In the genomic region with DNA sequence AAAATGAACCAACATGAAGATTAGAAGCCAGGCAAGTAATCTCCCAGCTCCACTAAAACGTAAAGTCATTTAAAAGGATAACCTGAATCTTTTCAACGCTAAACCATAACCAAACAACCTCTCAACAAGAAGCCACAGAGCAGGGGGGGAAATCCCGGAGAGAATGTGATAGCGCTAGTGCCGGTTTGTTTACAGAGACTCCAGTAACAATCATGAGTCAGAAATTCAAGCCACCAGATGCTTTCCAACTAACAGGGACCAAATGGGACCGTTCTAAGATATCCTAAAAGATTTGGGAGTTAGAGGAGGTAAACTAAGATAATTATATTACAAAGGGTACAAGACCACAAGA, we compare ENCODE assay signal across 8 cellular contexts. TPM values are rescaled to one million over a fixed set of nuclear protein-coding genes. Genes with fewer than 3 reads are reported as not detected.
DNase-seq lines count a peak whose midpoint lies in the region; ATAC-seq, FAIRE-seq and TF ChIP-seq lines count a peak whose summit lies in the region.

No MANE protein-coding gene starts in this region.

- no peaks in the 10 kb centered on the region for H3K27me3 Mint-ChIP-seq in activated CD4-positive, alpha-beta memory T cell treated with anti-CD3 and anti-CD28 coated beads, Interleukin-2, amount 10 ng/mL, durations not matched to agents 7 days and 5 days

- no peak overlapping the region for H2BK120ac ChIP-seq in H1 (replicated peaks; ENCODE audit: low read depth, low read length)

- H3K4me1 ChIP-seq in H1 (replicated peaks in 1 of 4; ENCODE audit: control insufficient read depth in 3 of 4, insufficient read depth in 4 of 4, low read length in 3 of 4) (peaks cover 2 to 13% (median 5%) of the 10 kb centered on the region in 4 experiments; a peak in 6 of 7 replicates), mononuclear cell (ENCODE audit: insufficient read depth, low read length) (peaks cover 33% of the 10 kb centered on the region)

- peak overlapping the region; percentile 100 for H2BK5ac ChIP-seq in H1 (ENCODE audit: low read depth, low read length)

- no peaks in the 10 kb centered on the region for H4K20me1 ChIP-seq in H1 (replicated peaks in 1 of 2; ENCODE audit: control insufficient read depth in 1 of 2, insufficient read depth in 2 of 2, low read length in 2 of 2)

- peaks cover 5 to 54% of the 10 kb centered on the region in 2 experiments; a peak in 3 of 4 replicates for H3K79me2 ChIP-seq in H1 (ENCODE audit: control insufficient read depth in 1 of 2, insufficient read depth in 2 of 2, low read length in 2 of 2)

- H2AK5ac ChIP-seq in H1 (ENCODE audit: low read depth, low read length), result no peak overlapping the region; the same call in 1 of the 2 replicates

- peak overlapping the region; percentile 94 for H4K91ac ChIP-seq in H1 (replicated peaks; ENCODE audit: insufficient read length, low read length)

- peak overlapping the region; percentile 96 to 99 (median 98) for H3K9ac ChIP-seq in H1 (replicated peaks in 1 of 4; ENCODE audit: extremely low read depth in 1 of 4, low read depth in 3 of 4, low read length in 3 of 4)

- TF ChIP-seq POLR2A in H1 (IDR thresholded peaks at IDR 0.05; ENCODE audit: control extremely low read depth in 1 of 2, low read depth in 2 of 2, low read length in 2 of 2), result no peak

- H3K4me3 ChIP-seq in H1 (ENCODE audit: extremely low read depth in 1 of 4, insufficient read depth in 2 of 4, low read depth in 3 of 4, low read length in 4 of 4), result peak overlapping the region; percentile 91 to 99 (median 96)
- H3K4me3 ChIP-seq in mononuclear cell (ENCODE audit: low read length), result peak overlapping the region; percentile 99

- H3K27me3 ChIP-seq in H1 (replicated peaks in 1 of 4; ENCODE audit: control insufficient read depth in 3 of 4, extremely low read depth in 1 of 4, insufficient read depth in 3 of 4, low read length in 3 of 4) (no peaks in the 10 kb centered on the region), mononuclear cell (ENCODE audit: insufficient read depth, low read length) (no peaks in the 10 kb centered on the region)

- H3K9me3 ChIP-seq in H1 (ENCODE audit: insufficient read depth in 2 of 2, low read depth in 1 of 2, low read length in 1 of 2) (no peaks in the 10 kb centered on the region), mononuclear cell (ENCODE audit: low read depth, low read length) (no peaks in the 10 kb centered on the region)

- H3K4me1 Mint-ChIP-seq in activated CD4-positive, alpha-beta memory T cell treated with anti-CD3 and anti-CD28 coated beads, Interleukin-2, amount 10 ng/mL, durations not matched to agents 7 days and 5 days, result peaks cover 54% of the 10 kb centered on the region

- H2BK12ac ChIP-seq in H1 (ENCODE audit: low read depth, low read length), result peak overlapping the region; percentile 95; the same call in 1 of the 2 replicates

- H2AFZ ChIP-seq in H1 (ENCODE audit: low read length), result no peak overlapping the region; the same call in 1 of the 2 replicates

- no peak for TF ChIP-seq RAD21 in H1 (IDR thresholded peaks at IDR 0.05 in 1 of 2, conservative IDR thresholded peaks at IDR 0.05 in 1 of 2; ENCODE audit: low read depth in 2 of 2, low read length in 2 of 2)

- H3K79me1 ChIP-seq in H1 (ENCODE audit: low read depth, low read length), result no peaks in the 10 kb centered on the region; the same call in 1 of the 2 replicates

- H3K27ac Mint-ChIP-seq in activated CD4-positive, alpha-beta memory T cell treated with anti-CD3 and anti-CD28 coated beads, Interleukin-2, amount 10 ng/mL, durations not matched to agents 7 days and 5 days, result peak overlapping the region; percentile 99

- no peaks in the 10 kb centered on the region for H3K36me3 ChIP-seq in H1 (ENCODE audit: control insufficient read depth in 2 of 4, insufficient read depth in 4 of 4, low read length in 3 of 4)

- H4K5ac ChIP-seq in H1 (ENCODE audit: insufficient read length, low read depth, low read length), result peak overlapping the region; percentile 95

- H3K4me2 ChIP-seq in H1 (ENCODE audit: insufficient read depth in 1 of 2, low read depth in 2 of 2, low read length in 2 of 2), result peak overlapping the region; percentile 65 to 89

- 4% methylated on average over 6 of the region's 6 CpGs; no CpG with 5 or more reads in 1 of the 2 experiments for WGBS in H1 (ENCODE audit: extremely low coverage in 1 of 2, insufficient coverage in 1 of 2, insufficient read length in 1 of 2, insufficient replicate concordance in 2 of 2, low coverage in 1 of 2, low lambda C conversion rate in 2 of 2, missing lambda C conversion rate in 1 of 2), 2 experiments

- FAIRE-seq in H1 (lab: Jason Lieb, UNC), result no peak

- no peak for TF ChIP-seq EP300 in H1 (IDR thresholded peaks at IDR 0.05; ENCODE audit: borderline replicate concordance in 1 of 2, low read depth in 2 of 2, low read length in 2 of 2)

- H3K18ac ChIP-seq in H1 (ENCODE audit: extremely low read depth, low read length), result no peak overlapping the region; the same call in 1 of the 2 replicates

- DNase-seq in EL (peak; percentile 84), NCI-H2171 (lab: John Stamatoyannopoulos, UW) (peak; percentile 28), H1 (ENCODE audit: low read depth in 1 of 2, low spot score in 2 of 2) (no peak), GOT3 (lab: John Stamatoyannopoulos, UW) (no peak)
- DNase-seq in activated CD4-positive, alpha-beta memory T cell treated with anti-CD3 and anti-CD28 coated beads, Interleukin-2, amount 10 ng/mL, durations not matched to agents 7 days and 5 days, result peak; percentile 79
- DNase-seq in stimulated activated CD8-positive, alpha-beta memory T cell treated with anti-CD3 and anti-CD28 coated beads, Interleukin-7, amount 100 ng/mL, for 4 hours (ENCODE audit: low read depth in 2 of 2), result peak; percentile 60 to 68

- no peak overlapping the region for H3K23ac ChIP-seq in H1 (ENCODE audit: insufficient read length)

- peak overlapping the region; percentile 92 for H3K4me3 Mint-ChIP-seq in activated CD4-positive, alpha-beta memory T cell treated with anti-CD3 and anti-CD28 coated beads, Interleukin-2, amount 10 ng/mL, durations not matched to agents 7 days and 5 days

- peak overlapping the region; percentile 96 for H3K56ac ChIP-seq in H1 (replicated peaks; ENCODE audit: insufficient read length, low read depth, low read length)

- POLR2A ChIA-PET in activated CD4-positive, alpha-beta memory T cell treated with anti-CD3 and anti-CD28 coated beads, Interleukin-2, amount 10 ng/mL, durations not matched to agents 7 days and 5 days (lab: Charles Lee), result interaction anchor here (0.7 to 4.7 kb wide), 21 partner anchors 10 to 1252 kb away, joined by 3 to 89 read pairs (median 5); partner anchors contain the start of genes COPA, IFI16, IGSF8 and NCSTN
- POLR2A ChIA-PET in H1 (lab: Charles Lee; ENCODE audit: partially characterized antibody), result interaction anchor here (0.7 to 7.6 kb wide), 19 partner anchors 9 to 414 kb away, joined by 3 to 58 read pairs (median 5); partner anchors contain the start of genes IGSF8 and PEX19

- peak overlapping the region; percentile 99; the same call in 1 of the 2 replicates for H4K8ac ChIP-seq in H1 (ENCODE audit: extremely low read depth, insufficient read depth, low read length)

- peaks cover 21% of the 10 kb centered on the region for H3K36me3 Mint-ChIP-seq in activated CD4-positive, alpha-beta memory T cell treated with anti-CD3 and anti-CD28 coated beads, Interleukin-2, amount 10 ng/mL, durations not matched to agents 7 days and 5 days (ENCODE audit: low read depth)

- no peak overlapping the region for H2BK15ac ChIP-seq in H1 (ENCODE audit: low read length)

- no peak overlapping the region for H3K14ac ChIP-seq in H1 (ENCODE audit: insufficient read length)

- no peak overlapping the region for H2BK20ac ChIP-seq in H1 (ENCODE audit: low read length)

- H3K23me2 ChIP-seq in H1 (ENCODE audit: low read depth, low read length), result 0 out of 2 replicates have a peak, but pooled peaks cover 2% of the 10 kb centered on the region

- peak overlapping the region; percentile 97 for H3K27ac ChIP-seq in H1 (ENCODE audit: low read depth, low read length)

- CTCF ChIA-PET in activated CD4-positive, alpha-beta memory T cell treated with anti-CD3 and anti-CD28 coated beads, Interleukin-2, amount 10 ng/mL, durations not matched to agents 7 days and 5 days (lab: Charles Lee), result interaction anchor here (0.5 to 5.0 kb wide), 6 partner anchors 9 to 184 kb away, joined by 3 to 42 read pairs (median 7); partner anchors contain the start of gene NCSTN
- CTCF ChIA-PET in H1 (lab: Charles Lee; ENCODE audit: partially characterized antibody), result interaction anchor here (0.9 to 4.2 kb wide), 5 partner anchors 9 to 151 kb away, joined by 3 to 28 read pairs (median 3); no protein-coding TSS in a partner anchor

- TF ChIP-seq CTCF in H1 (IDR thresholded peaks at IDR 0.05; ENCODE audit: control extremely low read depth in 1 of 3, insufficient read depth in 1 of 3, low read depth in 1 of 3, low read length in 3 of 3), result no peak

- ATAC-seq in HG02623 (IDR thresholded peaks at IDR 0.05; ENCODE audit: unreplicated experiment), result peak; percentile 23

- no peaks in the 10 kb centered on the region for H3K9me3 Mint-ChIP-seq in activated CD4-positive, alpha-beta memory T cell treated with anti-CD3 and anti-CD28 coated beads, Interleukin-2, amount 10 ng/mL, durations not matched to agents 7 days and 5 days

- H3K4ac ChIP-seq in H1 (replicated peaks; ENCODE audit: insufficient read length, low read depth, low read length), result peak overlapping the region; percentile 5

RNA-seq across cellular contexts. Expression of gene DCAF8, which starts 0.8 kb away (rescaled TPM):
- total RNA-seq in activated CD4-positive, alpha-beta memory T cell treated with anti-CD3 and anti-CD28 coated beads, Interleukin-2, amount 10 ng/mL, durations not matched to agents 7 days and 5 days, result 100 to 1,000 TPM; 123 to 125 TPM
- total RNA-seq in H1 (2021; fragmentation: NEBNext Ultra II Directional; extraction: Animal tissue kit (Norgen Biotek cat#: 25700)), result 110 and 113 TPM in 2 replicates
- 68.2 and 86.3 TPM in 2 replicates for polyA plus RNA-seq in H1 (2011; rRNA removed)
- 109 TPM for polyA plus RNA-seq in H1 (2011; cell fraction: cytosol; rRNA removed)
- 282 TPM for polyA plus RNA-seq in H1 (2011; cell fraction: nucleus; rRNA removed)
- polyA plus RNA-seq in H1 (2012, experiment 1 of 2), result 108 to 124 TPM (median 115 TPM) in 4 replicates
- 31.3 TPM for polyA plus RNA-seq in H1 (2012, experiment 2 of 2)
- 82.1 TPM for polyA plus RNA-seq in H1 (2013, experiment 1 of 2)
- polyA plus RNA-seq in H1 (2013, experiment 2 of 2), result 76.5 TPM
- 111 and 133 TPM in 2 replicates for polyA minus RNA-seq in H1 (2011; rRNA and poly(A)+ RNA removed)
- polyA minus RNA-seq in H1 (2011; cell fraction: cytosol; rRNA and poly(A)+ RNA removed), result 66.3 TPM
- polyA minus RNA-seq in H1 (2011; cell fraction: nucleus; rRNA and poly(A)+ RNA removed), result 167 TPM
- total RNA-seq in mononuclear cell, result 115 TPM

RNA-seq across cellular contexts. Expression of gene PEX19, which starts 23.4 kb away (rescaled TPM):
- 10 to 100 TPM; 53.8 to 60.8 TPM for total RNA-seq in activated CD4-positive, alpha-beta memory T cell treated with anti-CD3 and anti-CD28 coated beads, Interleukin-2, amount 10 ng/mL, durations not matched to agents 7 days and 5 days
- total RNA-seq in H1 (2021; fragmentation: NEBNext Ultra II Directional; extraction: Animal tissue kit (Norgen Biotek cat#: 25700)), result 80.2 TPM in 2 replicates
- 36.4 and 50.4 TPM in 2 replicates for polyA plus RNA-seq in H1 (2011; rRNA removed)
- polyA plus RNA-seq in H1 (2011; cell fraction: cytosol; rRNA removed), result 48.4 TPM
- 35.9 TPM for polyA plus RNA-seq in H1 (2011; cell fraction: nucleus; rRNA removed)
- 55.8 to 63.3 TPM (median 57.7 TPM) in 4 replicates for polyA plus RNA-seq in H1 (2012, experiment 1 of 2)
- 34.3 TPM for polyA plus RNA-seq in H1 (2012, experiment 2 of 2)
- 33.4 TPM for polyA plus RNA-seq in H1 (2013, experiment 1 of 2)
- polyA plus RNA-seq in H1 (2013, experiment 2 of 2), result 32.0 TPM
- polyA minus RNA-seq in H1 (2011; rRNA and poly(A)+ RNA removed), result 76.8 and 97.3 TPM in 2 replicates
- 28.8 TPM for polyA minus RNA-seq in H1 (2011; cell fraction: cytosol; rRNA and poly(A)+ RNA removed)
- polyA minus RNA-seq in H1 (2011; cell fraction: nucleus; rRNA and poly(A)+ RNA removed), result 69.6 TPM
- 36.2 TPM for total RNA-seq in mononuclear cell

RNA-seq across cellular contexts. Expression of gene PEA15, which starts 56.3 kb away (rescaled TPM):
- total RNA-seq in activated CD4-positive, alpha-beta memory T cell treated with anti-CD3 and anti-CD28 coated beads, Interleukin-2, amount 10 ng/mL, durations not matched to agents 7 days and 5 days, result 10 to 100 TPM; 38.2 to 39.3 TPM
- total RNA-seq in H1 (2021; fragmentation: NEBNext Ultra II Directional; extraction: Animal tissue kit (Norgen Biotek cat#: 25700)), result 75.1 and 78.8 TPM in 2 replicates
- 68.2 and 71.3 TPM in 2 replicates for polyA plus RNA-seq in H1 (2011; rRNA removed)
- polyA plus RNA-seq in H1 (2011; cell fraction: cytosol; rRNA removed), result 97.2 TPM
- 65.2 TPM for polyA plus RNA-seq in H1 (2011; cell fraction: nucleus; rRNA removed)
- 56.1 to 71.9 TPM (median 69.0 TPM) in 4 replicates for polyA plus RNA-seq in H1 (2012, experiment 1 of 2)
- 67.9 TPM for polyA plus RNA-seq in H1 (2012, experiment 2 of 2)
- polyA plus RNA-seq in H1 (2013, experiment 1 of 2), result 109 TPM
- 115 TPM for polyA plus RNA-seq in H1 (2013, experiment 2 of 2)
- polyA minus RNA-seq in H1 (2011; rRNA and poly(A)+ RNA removed), result 77.4 and 108 TPM in 2 replicates
- 29.1 TPM for polyA minus RNA-seq in H1 (2011; cell fraction: cytosol; rRNA and poly(A)+ RNA removed)
- polyA minus RNA-seq in H1 (2011; cell fraction: nucleus; rRNA and poly(A)+ RNA removed), result 35.7 TPM
- total RNA-seq in mononuclear cell, result 40.9 TPM

Comparison
In these comparisons a context has a peak if more than half of its experiments do, and no peak if none do; other contexts are left out.
1. DNase-seq: peak in EL (single experiment), NCI-H2171 (single experiment), activated CD4-positive, alpha-beta memory T cell treated with anti-CD3 and anti-CD28 coated beads, Interleukin-2, amount 10 ng/mL, durations not matched to agents 7 days and 5 days (single experiment) and stimulated activated CD8-positive, alpha-beta memory T cell treated with anti-CD3 and anti-CD28 coated beads, Interleukin-7, amount 100 ng/mL, for 4 hours (2 of 2); none in H1 (0 of 2) and GOT3 (single experiment).